Comparison of ENCODE assay signal across 19 cellular contexts in genomic region chr11:30553521-30554110, GRCh38. TPM values are rescaled to one million over a fixed set of nuclear protein-coding genes. Genes with fewer than 3 reads are reported as not detected.
DNase-seq lines count a peak whose midpoint lies in the region; ATAC-seq and TF ChIP-seq lines count a peak whose summit lies in the region.
"Had no signal": no experiment of that assay in that cellular context is flagged by ENCODE, and none has a peak within 500 bp of the region (broad histone marks: within the 10 kb centered on the region; RNA-seq: fewer than 3 reads in every experiment).

No MANE protein-coding gene starts in this region.

- no peaks in the 10 kb centered on the region for H3K79me1 ChIP-seq in mesendoderm (ENCODE audit: low read length)

- H2BK15ac ChIP-seq in mesendoderm (replicated peaks; ENCODE audit: low read depth) = no peak overlapping the region

- H3K36me3 ChIP-seq in endodermal cell (ENCODE audit: control insufficient read depth, insufficient read depth, low read length) = no peaks in the 10 kb centered on the region
- H3K36me3 ChIP-seq in mesendoderm (ENCODE audit: control insufficient read depth, insufficient read depth, low read length) = no peaks in the 10 kb centered on the region
- H3K36me3 ChIP-seq: SJSA1 had no signal

- WGBS in endodermal cell (ENCODE audit: insufficient coverage in 1 of 2, insufficient read length in 1 of 2), 2 experiments = 50% methylated on average over 2 to 3 of the region's 3 CpGs
- WGBS in mesendoderm (ENCODE audit: extremely low coverage, insufficient coverage, low lambda C conversion rate) = no CpG with 5 or more reads among the region's 3 CpGs

- H3K27ac Mint-ChIP-seq in endodermal cell = peak overlapping the region; percentile 79
- H3K27ac Mint-ChIP-seq: B cell; CD4-positive, CD25-positive, alpha-beta regulatory T cell; HFFc6 had no signal

- no peak overlapping the region for H4K5ac ChIP-seq in mesendoderm (ENCODE audit: low read length)

- H3K9me3 ChIP-seq in endodermal cell (ENCODE audit: control insufficient read depth, low read length) = no peaks in the 10 kb centered on the region
- H3K9me3 ChIP-seq: Caco-2, SJSA1 had no signal

- H3K27me3 ChIP-seq in endodermal cell (ENCODE audit: control insufficient read depth, insufficient read depth, low read length, poor library complexity, severe bottlenecking) (no peaks in the 10 kb centered on the region), mesendoderm (ENCODE audit: insufficient read depth, low read length, poor library complexity) (no peaks in the 10 kb centered on the region)
- H3K27me3 ChIP-seq: SJSA1 had no signal

- H3K9me3 Mint-ChIP-seq in endodermal cell = no peaks in the 10 kb centered on the region

- H4K8ac ChIP-seq in mesendoderm (ENCODE audit: low read depth, low read length) = no peak overlapping the region

- no peak overlapping the region for H2BK5ac ChIP-seq in mesendoderm (ENCODE audit: low read length)

- H2BK120ac ChIP-seq in mesendoderm (ENCODE audit: low read depth, low read length) = no peak overlapping the region

- H3K4me1 ChIP-seq in endodermal cell (ENCODE audit: control insufficient read depth, insufficient read depth, low read length) = no peaks in the 10 kb centered on the region
- no peaks in the 10 kb centered on the region for H3K4me1 ChIP-seq in mesendoderm (ENCODE audit: control insufficient read depth, low read depth, low read length)
- H3K4me1 ChIP-seq: Caco-2 had no signal

- H3K18ac ChIP-seq in mesendoderm (ENCODE audit: low read length) = no peak overlapping the region

- H3K4me3 Mint-ChIP-seq in endodermal cell = no peak overlapping the region
- H3K4me3 Mint-ChIP-seq: B cell; CD4-positive, CD25-positive, alpha-beta regulatory T cell; HFFc6 had no signal

- ATAC-seq in HG02798 (IDR thresholded peaks at IDR 0.05; ENCODE audit: poor library complexity, unreplicated experiment) = no peak

- H3K56ac ChIP-seq in mesendoderm (ENCODE audit: low read length) = no peak overlapping the region

- H3K4me3 ChIP-seq in endodermal cell (ENCODE audit: low read length) = no peak overlapping the region
- no peak overlapping the region for H3K4me3 ChIP-seq in mesendoderm (ENCODE audit: low read length)
- H3K4me3 ChIP-seq: SJSA1 had no signal

- DNase-seq in NCI-H69 (lab: John Stamatoyannopoulos, UW) = peak; percentile 44
- no peak for DNase-seq in endodermal cell
- DNase-seq in mesendoderm = peak; percentile 10
- DNase-seq in activated naive CD4-positive, alpha-beta T cell treated with anti-CD3 and anti-CD28 coated beads, Interleukin-2, amount 50 U/mL, for 16 hours = no peak
- no peak for DNase-seq in NCI-H2107 (lab: John Stamatoyannopoulos, UW)
- no peak for DNase-seq in NCI-H146 treated with DMSO at 0.1 percent for 48 hours (lab: John Stamatoyannopoulos, UW; ENCODE audit: unreplicated experiment)
- DNase-seq: Caco-2; CD4-positive, CD25-positive, alpha-beta regulatory T cell; DMS153; GOT3; HFFc6; NCI-H2029; NCI-H2171 treated with DMSO at 0.1 percent for 48 hours; NCI-H446 treated with DMSO at 0.1 percent for 48 hours; NCI-H748 treated with DMSO at 0.1 percent for 48 hours had no signal

- H3K79me2 ChIP-seq in mesendoderm (ENCODE audit: control insufficient read depth, insufficient read depth, low read length) = no peaks in the 10 kb centered on the region

- peaks cover 8% of the 10 kb centered on the region for H3K36me3 Mint-ChIP-seq in endodermal cell (ENCODE audit: low read depth)
- H3K36me3 Mint-ChIP-seq: CD4-positive, CD25-positive, alpha-beta regulatory T cell had no signal

- no peak overlapping the region for H3K4ac ChIP-seq in mesendoderm (ENCODE audit: low read depth, low read length)

- no peak for TF ChIP-seq CTCF in endodermal cell (conservative IDR thresholded peaks at IDR 0.05)

- no peaks in the 10 kb centered on the region for H3K27me3 Mint-ChIP-seq in endodermal cell (ENCODE audit: insufficient read depth)
- H3K27me3 Mint-ChIP-seq: B cell; CD4-positive, CD25-positive, alpha-beta regulatory T cell had no signal

- no peak overlapping the region for H3K27ac ChIP-seq in endodermal cell (ENCODE audit: low read depth, low read length)
- no peak overlapping the region for H3K27ac ChIP-seq in mesendoderm (ENCODE audit: low read depth, low read length)
- H3K27ac ChIP-seq: SJSA1 had no signal

- H3K4me2 ChIP-seq in mesendoderm (ENCODE audit: low read length) = no peak overlapping the region

- no peak overlapping the region for H3K23ac ChIP-seq in mesendoderm (ENCODE audit: low read length)

- no peak overlapping the region for H3K9ac ChIP-seq in endodermal cell (ENCODE audit: extremely low read depth, low read length, poor library complexity, severe bottlenecking)
- no peak overlapping the region for H3K9ac ChIP-seq in mesendoderm (ENCODE audit: low read length)

- peaks cover 36% of the 10 kb centered on the region for H3K4me1 Mint-ChIP-seq in endodermal cell
- H3K4me1 Mint-ChIP-seq: B cell; CD4-positive, CD25-positive, alpha-beta regulatory T cell had no signal

- H2AK5ac ChIP-seq in mesendoderm (ENCODE audit: low read length) = no peak overlapping the region

RNA-seq across cellular contexts. Expression of gene MPPED2, which starts 32.5 kb away (rescaled TPM):
- total RNA-seq in endodermal cell = 10 to 100 TPM in 1 of 2 donors, 1 to 10 TPM in 1; 1.5 to 16.4 TPM
- 4.6 TPM for polyA plus RNA-seq in endodermal cell (2013, experiment 1 of 2)
- 3.0 TPM for polyA plus RNA-seq in endodermal cell (2013, experiment 2 of 2)
- polyA plus RNA-seq in mesendoderm (2013, experiment 1 of 2) = 1.3 TPM
- 1.1 TPM for polyA plus RNA-seq in mesendoderm (2013, experiment 2 of 2)
- total RNA-seq: Caco-2, HFFc6, HT1080, SJSA1 had no signal

Comparison
In these comparisons a context has a peak if more than half of its experiments do, and no peak if none do; other contexts are left out.
1. DNase-seq: peak in NCI-H69 (single experiment) and mesendoderm (single experiment); none in endodermal cell (single experiment), activated naive CD4-positive, alpha-beta T cell treated with anti-CD3 and anti-CD28 coated beads, Interleukin-2, amount 50 U/mL, for 16 hours (single experiment), NCI-H2107 (single experiment) and NCI-H146 treated with DMSO at 0.1 percent for 48 hours (single experiment).